ENCODE assay signal across 8 cellular contexts in the genomic region with DNA sequence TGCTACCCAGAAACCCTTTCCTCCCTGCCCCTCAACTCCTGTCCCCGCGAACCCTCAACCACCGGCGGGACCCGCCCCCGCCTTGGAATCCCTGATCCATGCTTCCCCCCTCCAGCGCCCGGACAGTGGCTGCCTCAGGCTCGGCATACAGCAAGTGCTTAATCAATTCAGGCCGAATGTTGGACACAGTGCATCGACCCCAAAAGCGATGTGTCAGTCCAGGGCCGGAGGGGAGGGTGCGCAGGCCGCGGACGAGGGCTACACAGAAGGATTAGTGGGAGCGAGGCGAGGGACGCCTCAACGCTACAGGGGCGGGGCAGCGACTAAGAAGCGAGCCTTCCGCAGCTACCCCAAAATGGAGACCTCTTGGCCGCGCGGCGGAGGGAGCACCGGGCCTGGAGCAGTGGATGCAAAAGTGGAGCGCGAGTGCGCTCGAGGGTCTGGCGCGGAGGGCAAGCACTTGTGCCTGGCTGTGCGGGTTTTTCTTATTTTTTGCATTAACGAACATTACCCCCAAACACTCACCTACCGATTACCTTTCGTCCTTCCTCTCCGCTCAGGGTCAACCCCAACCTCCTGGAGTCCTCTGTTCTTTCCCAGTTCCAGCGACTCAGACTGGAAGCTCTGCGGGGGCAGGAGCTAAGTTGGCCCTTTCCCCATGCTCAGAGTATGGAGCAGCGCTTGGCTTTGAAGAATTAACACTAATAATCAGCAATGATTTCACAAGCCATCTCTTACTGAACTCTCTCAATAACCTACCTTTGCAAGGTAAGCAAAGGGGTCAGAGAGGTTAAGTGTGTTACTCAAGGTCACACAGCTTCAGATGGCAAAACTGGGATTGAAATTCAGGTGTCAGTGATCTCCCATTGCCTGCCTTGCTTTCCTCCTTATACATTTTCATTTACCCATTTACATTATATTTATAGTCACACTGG. TPM values are rescaled to one million over a fixed set of nuclear protein-coding genes. Genes with fewer than 3 reads are reported as not detected.
DNase-seq lines count a peak whose midpoint lies in the region; ATAC-seq and TF ChIP-seq lines count a peak whose summit lies in the region.

No MANE protein-coding gene starts in this region.

- H3K4me3 ChIP-seq in neutrophil (ENCODE audit: low read depth in 1 of 2, low read length in 1 of 2): peak overlapping the region; percentile 73 to 74

- peaks cover 21% of the 10 kb centered on the region for H3K27me3 ChIP-seq in neutrophil

- peaks cover 3% of the 10 kb centered on the region for H3K27me3 Mint-ChIP-seq in activated naive CD4-positive, alpha-beta T cell treated with anti-CD3 and anti-CD28 coated beads for 36 hours (ENCODE audit: low read depth)

- no peak for TF ChIP-seq CTCF in neutrophil (IDR thresholded peaks at IDR 0.05)

- no peaks in the 10 kb centered on the region for H3K9me3 ChIP-seq in neutrophil

- CTCF ChIA-PET in activated naive CD4-positive, alpha-beta T cell treated with anti-CD3 and anti-CD28 coated beads for 36 hours (lab: Charles Lee): interaction anchor here (5.2 kb wide), 1 partner anchor 28 kb away, joined by 56 read pairs; a partner anchor contains a TSS

- intact Hi-C loops in activated naive CD4-positive, alpha-beta T cell treated with anti-CD3 and anti-CD28 coated beads for 36 hours (cut with micrococcal nuclease): loop anchor here (5.0 to 10.0 kb wide), 2 partner anchors 628 to 811 kb away; a partner anchor contains a TSS

- H3K36me3 ChIP-seq in neutrophil: no peaks in the 10 kb centered on the region

- peak in 2 of 3 experiments; percentile 25 to 84 for DNase-seq in NCI-H1417 (lab: John Stamatoyannopoulos, UW)
- DNase-seq in NCI-H1417 treated with DMSO at 0.1 percent for 48 hours (lab: John Stamatoyannopoulos, UW): no peak
- peak; percentile 69 for DNase-seq in NOMO-1 treated with DMSO at 0.1 percent for 48 hours (lab: John Stamatoyannopoulos, UW; ENCODE audit: unreplicated experiment)
- no peak for DNase-seq in activated naive CD4-positive, alpha-beta T cell treated with anti-CD3 and anti-CD28 coated beads for 36 hours
- DNase-seq in foreskin melanocyte: peak; percentile 58
- peak; percentile 70 for DNase-seq in ureter (ENCODE audit: low spot score)

- peak overlapping the region; percentile 84 for H3K4me3 Mint-ChIP-seq in activated naive CD4-positive, alpha-beta T cell treated with anti-CD3 and anti-CD28 coated beads for 36 hours

- no peak overlapping the region for H3K27ac ChIP-seq in neutrophil

- H3K27ac Mint-ChIP-seq in activated naive CD4-positive, alpha-beta T cell treated with anti-CD3 and anti-CD28 coated beads for 36 hours: peak overlapping the region; percentile 93

- peaks cover 25% of the 10 kb centered on the region in 2 experiments for H3K4me1 ChIP-seq in neutrophil (ENCODE audit: control insufficient read depth in 1 of 2, insufficient read depth in 1 of 2, low read depth in 1 of 2, low read length in 1 of 2)

- H3K36me3 Mint-ChIP-seq in activated naive CD4-positive, alpha-beta T cell treated with anti-CD3 and anti-CD28 coated beads for 36 hours (ENCODE audit: low read depth): peaks cover 3% of the 10 kb centered on the region

- H3K9me3 Mint-ChIP-seq in activated naive CD4-positive, alpha-beta T cell treated with anti-CD3 and anti-CD28 coated beads for 36 hours: no peaks in the 10 kb centered on the region

- peak; percentile 17 for ATAC-seq in HG03159 (IDR thresholded peaks at IDR 0.05; ENCODE audit: unreplicated experiment)

- peaks cover 40% of the 10 kb centered on the region for H3K4me1 Mint-ChIP-seq in activated naive CD4-positive, alpha-beta T cell treated with anti-CD3 and anti-CD28 coated beads for 36 hours (ENCODE audit: low read depth)

RNA-seq across cellular contexts. Expression of a gene that starts 30.1 kb away (rescaled TPM):
- total RNA-seq in activated naive CD4-positive, alpha-beta T cell treated with anti-CD3 and anti-CD28 coated beads for 36 hours: not detected
- 1.7 TPM for total RNA-seq in ureter

Comparison
In these comparisons a context has a peak if more than half of its experiments do, and no peak if none do; other contexts are left out.
1. DNase-seq: peak in NCI-H1417 (2 of 3), NOMO-1 treated with DMSO at 0.1 percent for 48 hours (single experiment), foreskin melanocyte (single experiment) and ureter (single experiment); none in NCI-H1417 treated with DMSO at 0.1 percent for 48 hours (single experiment) and activated naive CD4-positive, alpha-beta T cell treated with anti-CD3 and anti-CD28 coated beads for 36 hours (single experiment).